ENCODE assay signal across 1 cellular context in genomic region chr20:49566401-49566800, GRCh38.
TF ChIP-seq lines count a peak whose summit lies in the region.

No MANE protein-coding gene starts in this region.

TF ChIP-seq in K562, 482 proteins besides CTCF, POLR2A, EP300 and RAD21 (continued from another document):
- peak; percentile 65 for TF ChIP-seq CBX2 (IDR thresholded peaks at IDR 0.05; ENCODE audit: insufficient read depth, low read length, poor library complexity, severe bottlenecking)
- TF ChIP-seq TCF15 (CRISPR knock-in tag; IDR thresholded peaks at IDR 0.05), result no peak
TF ChIP-seq in K562: peak in this region for 1.
